10 cellular contexts compared by ENCODE assay signal in genomic region chr10:79349766-79350406, GRCh38. TPM values are rescaled to one million over a fixed set of nuclear protein-coding genes. Genes with fewer than 3 reads are reported as not detected.
DNase-seq lines count a peak whose midpoint lies in the region; ATAC-seq and TF ChIP-seq lines count a peak whose summit lies in the region.
"Had no signal": no experiment of that assay in that cellular context is flagged by ENCODE, and none has a peak within 500 bp of the region (broad histone marks: within the 10 kb centered on the region; RNA-seq: fewer than 3 reads in every experiment).

No MANE protein-coding gene starts in this region.

- peaks cover 69% of the 10 kb centered on the region for H4K20me1 ChIP-seq in PC-3 (ENCODE audit: low read length)

- peak overlapping the region; percentile 93 for H3K4me3 Mint-ChIP-seq in activated CD4-positive, alpha-beta T cell treated with anti-CD3 and anti-CD28 coated beads, Interleukin-2, amount 10 ng/mL, durations not matched to agents 24 days and 14 days

- WGBS in esophagus muscularis mucosa, result 72% methylated on average over 3 of the region's 6 CpGs

- H3K4me1 Mint-ChIP-seq in activated CD4-positive, alpha-beta T cell treated with anti-CD3 and anti-CD28 coated beads, Interleukin-2, amount 10 ng/mL, durations not matched to agents 24 days and 14 days, result peaks cover 47% of the 10 kb centered on the region

- no peaks in the 10 kb centered on the region for H3K9me2 ChIP-seq in PC-3 (replicated peaks; ENCODE audit: low read length)

- TF ChIP-seq EP300 in esophagus muscularis mucosa (IDR thresholded peaks at IDR 0.05), result no peak

- H3K79me2 ChIP-seq in PC-3 (ENCODE audit: low read length), result peaks cover 73% of the 10 kb centered on the region

- H3F3A ChIP-seq in PC-3 (ENCODE audit: low read length, unreplicated experiment), result peaks cover 11% of the 10 kb centered on the region

- CTCF ChIA-PET in PC-3 (lab: Charles Lee), result no interaction called here

- no TSS peak for BruUV-seq in PC-3 (replicated peaks; lab: Mats Ljungman, UMichigan)

- H3K27ac Mint-ChIP-seq in activated CD4-positive, alpha-beta T cell treated with anti-CD3 and anti-CD28 coated beads, Interleukin-2, amount 10 ng/mL, durations not matched to agents 24 days and 14 days, result peak overlapping the region; percentile 36

- H3K36me3 ChIP-seq in PC-3 (ENCODE audit: low read depth, low read length) (peaks cover 66% of the 10 kb centered on the region), skeletal muscle satellite cell (ENCODE audit: insufficient read depth, low read length) (peaks cover 63% of the 10 kb centered on the region), esophagus muscularis mucosa (peaks cover 51 to 60% (median 57%) of the 10 kb centered on the region in 4 donors)

- H3K4me3 ChIP-seq in PC-3 (ENCODE audit: low read length), result peak overlapping the region; percentile 69
- no peak overlapping the region for H3K4me3 ChIP-seq in epithelial cell of esophagus (ENCODE audit: low read length)
- peak overlapping the region; percentile 89 for H3K4me3 ChIP-seq in skeletal muscle satellite cell (ENCODE audit: low read length)
- no peak overlapping the region for H3K4me3 ChIP-seq in esophagus muscularis mucosa

- H3K36me3 Mint-ChIP-seq in activated CD4-positive, alpha-beta T cell treated with anti-CD3 and anti-CD28 coated beads, Interleukin-2, amount 10 ng/mL, durations not matched to agents 24 days and 14 days (ENCODE audit: low read depth), result peaks cover 61% of the 10 kb centered on the region

- no peak overlapping the region for H3K9ac ChIP-seq in PC-3 (ENCODE audit: low read length)
- H3K9ac ChIP-seq in skeletal muscle satellite cell (ENCODE audit: low read depth, low read length), result peak overlapping the region; percentile 95

- H2AFZ ChIP-seq in PC-3 (ENCODE audit: low read length), result no peak overlapping the region

- H3K4me1 ChIP-seq in PC-3 (ENCODE audit: insufficient read depth, low read length) (peaks cover 37% of the 10 kb centered on the region), skeletal muscle satellite cell (ENCODE audit: control insufficient read depth, insufficient read depth, low read length) (peaks cover 26% of the 10 kb centered on the region), esophagus muscularis mucosa (peaks cover 19 to 41% (median 31%) of the 10 kb centered on the region in 4 donors)

- ATAC-seq in PC-3 (no peak), HG03175 (IDR thresholded peaks at IDR 0.05; ENCODE audit: unreplicated experiment) (no peak)

- intact Hi-C loops in activated CD4-positive, alpha-beta T cell treated with anti-CD3 and anti-CD28 coated beads, Interleukin-2, amount 10 ng/mL, durations not matched to agents 24 days and 14 days (cut with micrococcal nuclease), result loop anchor here (5.0 to 10.0 kb wide), 2 partner anchors 375 to 1318 kb away; partner anchors contain the start of gene RPS24
- intact Hi-C loops in PC-3 (cut with micrococcal nuclease), result no loop called here
- intact Hi-C loops in esophagus muscularis mucosa (cut with DNase I), result no loop called here

- DNase-seq in activated CD4-positive, alpha-beta T cell treated with anti-CD3 and anti-CD28 coated beads, Interleukin-2, amount 10 ng/mL, durations not matched to agents 24 days and 14 days, result peak; percentile 60
- no peak for DNase-seq in activated CD4-positive, alpha-beta T cell treated with anti-CD3 and anti-CD28 coated beads for 1 hour
- DNase-seq in PC-3, result no peak
- peak; percentile 59 for DNase-seq in epithelial cell of esophagus (ENCODE audit: low read depth)
- DNase-seq in HUDEP-2 (lab: John Stamatoyannopoulos, UW; ENCODE audit: unreplicated experiment in 76 of 76), result no peak
- no peak for DNase-seq in esophagus muscularis mucosa (ENCODE audit: extremely low spot score)
- DNase-seq: activated CD4-positive, alpha-beta T cell treated with anti-CD3 and anti-CD28 coated beads, Interleukin-2, amount 50 U/mL, for 4 hours; foreskin fibroblast had no signal

- H3K27me3 ChIP-seq in PC-3 (ENCODE audit: low read length), result no peaks in the 10 kb centered on the region
- H3K27me3 ChIP-seq in skeletal muscle satellite cell (ENCODE audit: control insufficient read depth, insufficient read depth, low read length), result no peaks in the 10 kb centered on the region
- no peaks in the 10 kb centered on the region for H3K27me3 ChIP-seq in esophagus muscularis mucosa

- H3K4me2 ChIP-seq in PC-3 (ENCODE audit: low read length), result peak overlapping the region; percentile 82
- H3K4me2 ChIP-seq in skeletal muscle satellite cell (ENCODE audit: low read length), result peak overlapping the region; percentile 98

- H3K27me3 Mint-ChIP-seq in activated CD4-positive, alpha-beta T cell treated with anti-CD3 and anti-CD28 coated beads, Interleukin-2, amount 10 ng/mL, durations not matched to agents 24 days and 14 days, result no peaks in the 10 kb centered on the region

- H3K9me3 ChIP-seq in PC-3 (ENCODE audit: low read length) (no peaks in the 10 kb centered on the region), skeletal muscle satellite cell (replicated peaks; ENCODE audit: low read length) (no peaks in the 10 kb centered on the region), esophagus muscularis mucosa (no peaks in the 10 kb centered on the region)

- H3K9me3 Mint-ChIP-seq in activated CD4-positive, alpha-beta T cell treated with anti-CD3 and anti-CD28 coated beads, Interleukin-2, amount 10 ng/mL, durations not matched to agents 24 days and 14 days, result no peaks in the 10 kb centered on the region

- H3K27ac ChIP-seq in PC-3 (ENCODE audit: low read length) (no peak overlapping the region), esophagus muscularis mucosa (replicated peaks in 1 of 4) (peak overlapping the region in 1 of 4 donors; percentile 94)

- POLR2A ChIA-PET in PC-3 (lab: Charles Lee; ENCODE audit: unreplicated experiment), result no interaction called here

- TF ChIP-seq CTCF in PC-3 (conservative IDR thresholded peaks at IDR 0.05; ENCODE audit: low read depth, low read length), result no peak
- no peak for TF ChIP-seq CTCF in epithelial cell of esophagus (IDR thresholded peaks at IDR 0.05; ENCODE audit: insufficient read depth, low read depth, low read length, missing control alignments)
- no peak for TF ChIP-seq CTCF in esophagus muscularis mucosa (IDR thresholded peaks at IDR 0.05)

- TF ChIP-seq POLR2A in esophagus muscularis mucosa (IDR thresholded peaks at IDR 0.05; ENCODE audit: low read depth), result no peak

RNA-seq across cellular contexts. Expression of gene PPIF, which starts 2.6 kb away (rescaled TPM):
- total RNA-seq in activated CD4-positive, alpha-beta T cell treated with anti-CD3 and anti-CD28 coated beads, Interleukin-2, amount 10 ng/mL, durations not matched to agents 24 days and 14 days, result 157 and 161 TPM in 2 replicates
- 381 and 472 TPM in 2 replicates for total RNA-seq in PC-3 (2014; rRNA removed)
- total RNA-seq in skeletal muscle satellite cell (2012; rRNA removed), result 56.0 and 66.0 TPM in 2 replicates
- total RNA-seq in esophagus muscularis mucosa, result 10 to 100 TPM; 19.5 to 42.2 (median 24.4) TPM

Comparison
In these comparisons a context has a peak if more than half of its experiments do, and no peak if none do; other contexts are left out.
1. DNase-seq: peak in activated CD4-positive, alpha-beta T cell treated with anti-CD3 and anti-CD28 coated beads, Interleukin-2, amount 10 ng/mL, durations not matched to agents 24 days and 14 days (single experiment) and epithelial cell of esophagus (single experiment); none in activated CD4-positive, alpha-beta T cell treated with anti-CD3 and anti-CD28 coated beads for 1 hour (single experiment), PC-3 (single experiment), HUDEP-2 (0 of 76) and esophagus muscularis mucosa (single experiment).
2. H3K4me3 ChIP-seq: peak in PC-3 (single experiment) and skeletal muscle satellite cell (single experiment); none in epithelial cell of esophagus (single experiment) and esophagus muscularis mucosa (0 of 4).